1 cellular context compared by ENCODE assay signal in the genomic region with DNA sequence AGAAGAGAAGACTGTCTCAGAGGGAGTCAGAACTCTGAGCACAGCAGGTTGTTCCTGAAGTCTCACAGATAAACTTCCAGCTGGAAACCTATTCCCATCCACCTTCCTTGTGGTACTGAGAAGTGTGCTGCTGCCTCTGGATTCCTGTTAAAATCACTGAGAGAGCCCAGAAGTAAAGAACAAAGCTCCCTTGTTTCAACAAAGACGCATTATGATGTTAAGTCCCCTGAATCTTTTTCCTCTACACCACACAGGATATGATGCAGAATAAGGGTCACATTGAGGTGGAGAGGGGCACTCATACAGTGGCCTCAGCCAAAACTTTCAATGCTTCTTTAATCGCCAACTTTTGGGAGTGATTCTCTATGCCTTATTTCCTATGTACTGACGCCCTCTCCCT.
TF ChIP-seq lines count a peak whose summit lies in the region.

No MANE protein-coding gene starts in this region.

TF ChIP-seq in GM23338, 12 proteins besides CTCF, POLR2A, EP300 and RAD21:
- TF ChIP-seq, protein P1, sequence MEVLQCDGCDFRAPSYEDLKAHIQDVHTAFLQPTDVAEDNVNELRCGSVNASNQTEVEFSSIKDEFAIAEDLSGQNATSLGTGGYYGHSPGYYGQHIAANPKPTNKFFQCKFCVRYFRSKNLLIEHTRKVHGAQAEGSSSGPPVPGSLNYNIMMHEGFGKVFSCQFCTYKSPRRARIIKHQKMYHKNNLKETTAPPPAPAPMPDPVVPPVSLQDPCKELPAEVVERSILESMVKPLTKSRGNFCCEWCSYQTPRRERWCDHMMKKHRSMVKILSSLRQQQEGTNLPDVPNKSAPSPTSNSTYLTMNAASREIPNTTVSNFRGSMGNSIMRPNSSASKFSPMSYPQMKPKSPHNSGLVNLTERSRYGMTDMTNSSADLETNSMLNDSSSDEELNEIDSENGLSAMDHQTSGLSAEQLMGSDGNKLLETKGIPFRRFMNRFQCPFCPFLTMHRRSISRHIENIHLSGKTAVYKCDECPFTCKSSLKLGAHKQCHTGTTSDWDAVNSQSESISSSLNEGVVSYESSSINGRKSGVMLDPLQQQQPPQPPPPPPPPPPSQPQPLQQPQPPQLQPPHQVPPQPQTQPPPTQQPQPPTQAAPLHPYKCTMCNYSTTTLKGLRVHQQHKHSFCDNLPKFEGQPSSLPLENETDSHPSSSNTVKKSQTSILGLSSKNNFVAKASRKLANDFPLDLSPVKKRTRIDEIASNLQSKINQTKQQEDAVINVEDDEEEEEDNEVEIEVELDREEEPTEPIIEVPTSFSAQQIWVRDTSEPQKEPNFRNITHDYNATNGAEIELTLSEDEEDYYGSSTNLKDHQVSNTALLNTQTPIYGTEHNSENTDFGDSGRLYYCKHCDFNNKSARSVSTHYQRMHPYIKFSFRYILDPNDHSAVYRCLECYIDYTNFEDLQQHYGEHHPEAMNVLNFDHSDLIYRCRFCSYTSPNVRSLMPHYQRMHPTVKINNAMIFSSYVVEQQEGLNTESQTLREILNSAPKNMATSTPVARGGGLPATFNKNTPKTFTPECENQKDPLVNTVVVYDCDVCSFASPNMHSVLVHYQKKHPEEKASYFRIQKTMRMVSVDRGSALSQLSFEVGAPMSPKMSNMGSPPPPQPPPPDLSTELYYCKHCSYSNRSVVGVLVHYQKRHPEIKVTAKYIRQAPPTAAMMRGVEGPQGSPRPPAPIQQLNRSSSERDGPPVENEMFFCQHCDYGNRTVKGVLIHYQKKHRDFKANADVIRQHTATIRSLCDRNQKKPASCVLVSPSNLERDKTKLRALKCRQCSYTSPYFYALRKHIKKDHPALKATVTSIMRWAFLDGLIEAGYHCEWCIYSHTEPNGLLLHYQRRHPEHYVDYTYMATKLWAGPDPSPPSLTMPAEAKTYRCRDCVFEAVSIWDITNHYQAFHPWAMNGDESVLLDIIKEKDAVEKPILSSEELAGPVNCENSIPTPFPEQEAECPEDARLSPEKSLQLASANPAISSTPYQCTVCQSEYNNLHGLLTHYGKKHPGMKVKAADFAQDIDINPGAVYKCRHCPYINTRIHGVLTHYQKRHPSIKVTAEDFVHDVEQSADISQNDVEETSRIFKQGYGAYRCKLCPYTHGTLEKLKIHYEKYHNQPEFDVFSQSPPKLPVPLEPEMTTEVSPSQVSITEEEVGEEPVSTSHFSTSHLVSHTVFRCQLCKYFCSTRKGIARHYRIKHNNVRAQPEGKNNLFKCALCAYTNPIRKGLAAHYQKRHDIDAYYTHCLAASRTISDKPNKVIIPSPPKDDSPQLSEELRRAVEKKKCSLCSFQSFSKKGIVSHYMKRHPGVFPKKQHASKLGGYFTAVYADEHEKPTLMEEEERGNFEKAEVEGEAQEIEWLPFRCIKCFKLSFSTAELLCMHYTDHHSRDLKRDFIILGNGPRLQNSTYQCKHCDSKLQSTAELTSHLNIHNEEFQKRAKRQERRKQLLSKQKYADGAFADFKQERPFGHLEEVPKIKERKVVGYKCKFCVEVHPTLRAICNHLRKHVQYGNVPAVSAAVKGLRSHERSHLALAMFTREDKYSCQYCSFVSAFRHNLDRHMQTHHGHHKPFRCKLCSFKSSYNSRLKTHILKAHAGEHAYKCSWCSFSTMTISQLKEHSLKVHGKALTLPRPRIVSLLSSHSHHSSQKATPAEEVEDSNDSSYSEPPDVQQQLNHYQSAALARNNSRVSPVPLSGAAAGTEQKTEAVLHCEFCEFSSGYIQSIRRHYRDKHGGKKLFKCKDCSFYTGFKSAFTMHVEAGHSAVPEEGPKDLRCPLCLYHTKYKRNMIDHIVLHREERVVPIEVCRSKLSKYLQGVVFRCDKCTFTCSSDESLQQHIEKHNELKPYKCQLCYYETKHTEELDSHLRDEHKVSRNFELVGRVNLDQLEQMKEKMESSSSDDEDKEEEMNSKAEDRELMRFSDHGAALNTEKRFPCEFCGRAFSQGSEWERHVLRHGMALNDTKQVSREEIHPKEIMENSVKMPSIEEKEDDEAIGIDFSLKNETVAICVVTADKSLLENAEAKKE (CRISPR knock-in tag; IDR thresholded peaks at IDR 0.05), result no peak
- TF ChIP-seq JUNB (IDR thresholded peaks at IDR 0.05; ENCODE audit: unreplicated experiment) (no peak), REST (IDR thresholded peaks at IDR 0.05; ENCODE audit: unreplicated experiment) (no peak)
TF ChIP-seq in GM23338: peak in this region for 0.
